ENCODE assay signal across 10 cellular contexts in the genomic region with DNA sequence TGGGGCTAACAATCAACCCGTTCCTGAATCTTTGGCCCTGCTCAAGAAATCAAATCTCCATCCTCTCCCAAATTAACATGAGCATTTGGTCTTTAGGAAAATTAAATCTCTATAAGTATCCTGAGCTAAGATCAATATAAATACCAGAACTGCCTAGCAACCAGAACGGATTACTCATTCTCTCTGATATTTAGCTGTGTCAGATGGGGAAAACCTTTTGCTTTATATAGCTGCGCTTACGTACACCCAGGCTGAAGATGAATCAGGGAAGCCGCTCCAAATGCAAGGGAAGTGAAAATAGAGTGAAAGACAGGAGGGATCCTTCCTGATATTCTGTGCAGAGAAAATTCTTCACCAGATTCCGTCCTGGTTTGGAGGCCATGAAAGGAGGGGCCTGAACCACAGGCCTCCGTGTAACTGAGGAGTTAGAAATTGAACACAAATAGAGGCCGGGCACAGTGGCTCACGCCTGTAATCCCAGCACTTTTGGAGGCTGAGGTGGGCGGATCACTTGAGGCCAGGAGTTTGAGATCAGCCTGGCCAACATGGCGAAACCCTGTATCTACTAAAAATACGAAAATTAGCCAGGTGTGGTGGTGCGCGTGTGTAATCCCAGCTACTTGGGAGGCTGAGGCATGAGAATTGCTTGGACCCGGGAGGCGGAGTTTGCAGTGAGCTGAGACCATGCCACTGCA. TPM values are rescaled to one million over a fixed set of nuclear protein-coding genes. Genes with fewer than 3 reads are reported as not detected.
DNase-seq lines count a peak whose midpoint lies in the region; ATAC-seq and TF ChIP-seq lines count a peak whose summit lies in the region.
"Had no signal": no experiment of that assay in that cellular context is flagged by ENCODE, and none has a peak within 500 bp of the region (broad histone marks: within the 10 kb centered on the region; RNA-seq: fewer than 3 reads in every experiment).

No MANE protein-coding gene starts in this region.

- peaks cover 14% of the 10 kb centered on the region for H3K4me1 ChIP-seq in smooth muscle cell (ENCODE audit: low read depth)

- H3K9ac ChIP-seq in smooth muscle cell (ENCODE audit: low read depth) = peak overlapping the region; percentile 76

- no peak for TF ChIP-seq CTCF in smooth muscle cell (IDR thresholded peaks at IDR 0.05; ENCODE audit: borderline replicate concordance, insufficient read depth, poor library complexity, severe bottlenecking)

- H3K9me3 ChIP-seq in smooth muscle cell (replicated peaks; ENCODE audit: low read depth) = no peaks in the 10 kb centered on the region

- H2AFZ ChIP-seq in smooth muscle cell (ENCODE audit: low read depth) = no peak overlapping the region
- H2AFZ ChIP-seq: PC-9 had no signal

- no peak overlapping the region for H3K4me3 ChIP-seq in smooth muscle cell
- H3K4me3 ChIP-seq: PC-9 had no signal

- H3K4me2 ChIP-seq in smooth muscle cell = peak overlapping the region; percentile 77
- H3K4me2 ChIP-seq: PC-9 had no signal

- 64% methylated on average over 16 of the region's 16 CpGs for WGBS in smooth muscle cell (ENCODE audit: low lambda C conversion rate)

- DNase-seq in HK-2 (ENCODE audit: unreplicated experiment) (peak; percentile 11), iris pigment epithelial cell (ENCODE audit: low read depth) (peak; percentile 95), smooth muscle cell (lab: John Stamatoyannopoulos, UW; ENCODE audit: unreplicated experiment) (no peak), DMS79 treated with DMSO at 0.1 percent for 48 hours (lab: John Stamatoyannopoulos, UW) (no peak), NCI-H1694 treated with DMSO at 0.1 percent for 48 hours (lab: John Stamatoyannopoulos, UW) (no peak), NCI-H1417 (lab: John Stamatoyannopoulos, UW) (no peak)
- DNase-seq: activated naive CD4-positive, alpha-beta T cell treated with anti-CD3 and anti-CD28 coated beads, Interleukin-2, amount 10 ng/mL, durations not matched to agents 7 days and 5 days had no signal

- H3K27me3 ChIP-seq in smooth muscle cell (ENCODE audit: low read depth) = no peaks in the 10 kb centered on the region

- H3K27ac ChIP-seq in angular gyrus (ENCODE audit: low read depth, low read length) (peak overlapping the region; percentile 55), smooth muscle cell (ENCODE audit: low read depth) (peak overlapping the region; percentile 88)
- H3K27ac ChIP-seq: PC-9 had no signal

- H3F3A ChIP-seq in smooth muscle cell (ENCODE audit: low read depth) = peaks cover 3% of the 10 kb centered on the region

- no peaks in the 10 kb centered on the region for H4K20me1 ChIP-seq in smooth muscle cell (ENCODE audit: low read depth)

- no peaks in the 10 kb centered on the region for H3K36me3 ChIP-seq in smooth muscle cell (ENCODE audit: low read depth)

- H3K79me2 ChIP-seq in smooth muscle cell (ENCODE audit: low read depth) = no peaks in the 10 kb centered on the region

- no peak for ATAC-seq in GM19467 (IDR thresholded peaks at IDR 0.05; ENCODE audit: unreplicated experiment)

RNA-seq across cellular contexts. Expression of gene GRB2, which starts 23.4 kb away (rescaled TPM):
- total RNA-seq in smooth muscle cell = 62.4 and 76.5 TPM in 2 replicates
- polyA plus RNA-seq in smooth muscle cell = 80.1 and 83.2 TPM in 2 replicates

RNA-seq across cellular contexts. Expression of gene TMEM94, which starts 27.5 kb away (rescaled TPM):
- 18.4 and 35.9 TPM in 2 replicates for total RNA-seq in smooth muscle cell
- polyA plus RNA-seq in smooth muscle cell = 25.9 and 26.3 TPM in 2 replicates

Comparison
In these comparisons a context has a peak if more than half of its experiments do, and no peak if none do; other contexts are left out.
1. DNase-seq: peak in HK-2 (single experiment) and iris pigment epithelial cell (single experiment); none in smooth muscle cell (single experiment), DMS79 treated with DMSO at 0.1 percent for 48 hours (single experiment), NCI-H1694 treated with DMSO at 0.1 percent for 48 hours (single experiment) and NCI-H1417 (0 of 3).